In the genomic region with DNA sequence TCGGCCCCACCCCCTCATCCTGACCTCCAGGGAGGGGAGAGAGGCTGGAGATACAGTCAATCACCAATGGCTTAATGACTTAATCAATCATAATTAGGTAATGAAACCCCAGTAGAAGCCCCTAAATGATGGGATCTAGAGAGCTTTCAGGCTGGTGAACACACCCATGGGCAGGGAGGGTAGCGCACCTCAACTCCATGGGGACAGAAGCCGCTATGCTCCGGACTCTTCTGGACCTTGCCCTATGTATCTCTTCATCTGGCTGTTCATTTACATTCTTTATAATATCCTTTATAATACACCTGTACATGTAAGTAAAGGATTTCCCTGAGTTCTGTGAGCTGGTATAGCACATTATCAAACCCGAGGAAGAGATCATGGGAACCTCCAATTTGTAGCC, we compare ENCODE assay signal across 24 cellular contexts.
"Had no signal": no experiment of that assay in that cellular context is flagged by ENCODE, and none has a peak within 500 bp of the region (broad histone marks: within the 10 kb centered on the region; RNA-seq: fewer than 3 reads in every experiment).

No MANE protein-coding gene starts in this region.

- H3K27ac ChIP-seq: esophagus squamous epithelium, heart right ventricle, left ventricle myocardium inferior, neural progenitor cell, parathyroid adenoma, prostate gland, right atrium auricular region, sigmoid colon, thoracic aorta, tibial nerve, vagina had no signal

- DNase-seq: effector memory CD4-positive, alpha-beta T cell; erythroblast; esophagus squamous epithelium; glutamatergic neuron; heart right ventricle; hippocampal formation; left cardiac atrium; left ventricle myocardium inferior; naive thymus-derived CD4-positive, alpha-beta T cell; sigmoid colon; stimulated activated CD4-positive, alpha-beta T cell treated with anti-CD3 and anti-CD28 coated beads, Interleukin-15, amount 100 ng/mL, for 24 hours; stimulated activated CD4-positive, alpha-beta T cell treated with anti-CD3 and anti-CD28 coated beads, Interleukin-2, amount 100 ng/mL, for 48 hours; stimulated activated naive B cell treated with anti-CD40 and anti-IgM and Interleukin-4, amounts not matched to agents 10 μg/mL and 1 μg/mL and 100 μg/mL, for 72 hours had no signal

- H2AFZ ChIP-seq: neural progenitor cell, parathyroid adenoma had no signal

- H3K79me2 ChIP-seq: parathyroid adenoma had no signal

- H3K4me1 ChIP-seq: esophagus squamous epithelium, parathyroid adenoma, prostate gland, vagina had no signal

- FAIRE-seq: colon, endometrium, islet of Langerhans had no signal

- H3K36me3 ChIP-seq: esophagus squamous epithelium, heart right ventricle, left ventricle myocardium inferior, neural progenitor cell, prostate gland, right atrium auricular region, sigmoid colon, thoracic aorta, tibial nerve, vagina had no signal

- H3K9ac ChIP-seq: neural progenitor cell, parathyroid adenoma had no signal

- H3K4me3 ChIP-seq: esophagus squamous epithelium, heart right ventricle, left ventricle myocardium inferior, lung, neural progenitor cell, prostate gland, right atrium auricular region, sigmoid colon, thoracic aorta, tibial nerve, vagina had no signal

- ATAC-seq: left cardiac atrium had no signal

- H3K9me3 ChIP-seq: esophagus squamous epithelium, heart right ventricle, left ventricle myocardium inferior, prostate gland, right atrium auricular region, sigmoid colon, thoracic aorta, tibial nerve, vagina had no signal

- H3K27me3 ChIP-seq: esophagus squamous epithelium, heart right ventricle, neural progenitor cell, right atrium auricular region, sigmoid colon, tibial nerve, vagina had no signal

- H3K4me2 ChIP-seq: neural progenitor cell had no signal
